ENCODE assay signal across 1 cellular context in the genomic region with DNA sequence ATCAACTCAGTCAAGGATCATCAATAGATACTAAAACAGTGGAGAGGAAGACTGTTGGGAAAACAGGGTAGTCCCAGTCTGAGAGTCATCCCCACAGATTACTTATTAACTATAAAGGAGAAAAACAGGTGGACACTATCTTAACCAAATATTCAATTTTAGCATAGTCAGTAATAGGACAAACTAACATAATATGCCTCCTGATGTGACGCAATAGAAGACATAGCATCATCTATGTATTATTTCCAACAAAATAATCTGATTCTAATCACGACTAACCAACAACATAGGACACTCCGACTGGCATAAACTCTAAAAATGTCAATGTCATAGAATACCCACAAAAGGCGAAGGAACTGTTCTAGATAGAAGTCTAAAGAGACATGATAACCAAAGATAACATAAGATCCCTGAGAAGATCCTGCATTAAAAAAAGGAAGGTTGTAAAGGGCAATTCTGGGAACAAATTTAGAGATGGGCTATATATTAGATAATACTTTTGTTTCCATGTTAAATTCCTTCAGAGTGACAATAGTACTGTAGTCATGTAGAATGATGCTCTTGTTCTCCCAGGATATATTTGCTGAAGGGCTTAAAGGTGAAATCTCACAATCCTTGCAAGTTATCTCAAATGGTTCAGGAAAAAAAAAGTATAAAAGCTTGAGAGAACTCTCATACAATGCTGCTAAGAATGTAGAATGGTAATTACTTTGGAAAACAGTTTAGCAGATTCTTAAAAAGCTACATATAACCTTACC.
A peak's percentile ranks its signal among the peaks of the same experiment; 100 is the strongest.
TF ChIP-seq lines count a peak whose summit lies in the region.

No MANE protein-coding gene starts in this region.

TF ChIP-seq in liver, 16 proteins besides CTCF, POLR2A, EP300 and RAD21:
- TF ChIP-seq, protein P1, sequence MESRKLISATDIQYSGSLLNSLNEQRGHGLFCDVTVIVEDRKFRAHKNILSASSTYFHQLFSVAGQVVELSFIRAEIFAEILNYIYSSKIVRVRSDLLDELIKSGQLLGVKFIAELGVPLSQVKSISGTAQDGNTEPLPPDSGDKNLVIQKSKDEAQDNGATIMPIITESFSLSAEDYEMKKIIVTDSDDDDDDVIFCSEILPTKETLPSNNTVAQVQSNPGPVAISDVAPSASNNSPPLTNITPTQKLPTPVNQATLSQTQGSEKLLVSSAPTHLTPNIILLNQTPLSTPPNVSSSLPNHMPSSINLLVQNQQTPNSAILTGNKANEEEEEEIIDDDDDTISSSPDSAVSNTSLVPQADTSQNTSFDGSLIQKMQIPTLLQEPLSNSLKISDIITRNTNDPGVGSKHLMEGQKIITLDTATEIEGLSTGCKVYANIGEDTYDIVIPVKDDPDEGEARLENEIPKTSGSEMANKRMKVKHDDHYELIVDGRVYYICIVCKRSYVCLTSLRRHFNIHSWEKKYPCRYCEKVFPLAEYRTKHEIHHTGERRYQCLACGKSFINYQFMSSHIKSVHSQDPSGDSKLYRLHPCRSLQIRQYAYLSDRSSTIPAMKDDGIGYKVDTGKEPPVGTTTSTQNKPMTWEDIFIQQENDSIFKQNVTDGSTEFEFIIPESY (IDR thresholded peaks at IDR 0.05), result no peak
- TF ChIP-seq RXRA (IDR thresholded peaks at IDR 0.05) (peak; percentile 26 to 57), HNF4A (conservative IDR thresholded peaks at IDR 0.05) (peak; percentile 55 to 63), FOXA2 (IDR thresholded peaks at IDR 0.05) (no peak), GABPA (IDR thresholded peaks at IDR 0.05 in 1 of 2, conservative IDR thresholded peaks at IDR 0.05 in 1 of 2) (peak in 1 of 2 donors; percentile 8), HNF4G (IDR thresholded peaks at IDR 0.05) (no peak), FOXA1 (IDR thresholded peaks at IDR 0.05) (no peak), EGR1 (IDR thresholded peaks at IDR 0.05; ENCODE audit: low read depth in 2 of 2) (no peak), SP1 (IDR thresholded peaks at IDR 0.05) (peak; percentile 44), TAF1 (conservative IDR thresholded peaks at IDR 0.05) (peak; percentile 21), NR2F2 (IDR thresholded peaks at IDR 0.05) (no peak), YY1 (IDR thresholded peaks at IDR 0.05) (peak; percentile 33), JUND (IDR thresholded peaks at IDR 0.05) (peak in 1 of 2 donors; percentile 45)
- TF ChIP-seq, protein P2, sequence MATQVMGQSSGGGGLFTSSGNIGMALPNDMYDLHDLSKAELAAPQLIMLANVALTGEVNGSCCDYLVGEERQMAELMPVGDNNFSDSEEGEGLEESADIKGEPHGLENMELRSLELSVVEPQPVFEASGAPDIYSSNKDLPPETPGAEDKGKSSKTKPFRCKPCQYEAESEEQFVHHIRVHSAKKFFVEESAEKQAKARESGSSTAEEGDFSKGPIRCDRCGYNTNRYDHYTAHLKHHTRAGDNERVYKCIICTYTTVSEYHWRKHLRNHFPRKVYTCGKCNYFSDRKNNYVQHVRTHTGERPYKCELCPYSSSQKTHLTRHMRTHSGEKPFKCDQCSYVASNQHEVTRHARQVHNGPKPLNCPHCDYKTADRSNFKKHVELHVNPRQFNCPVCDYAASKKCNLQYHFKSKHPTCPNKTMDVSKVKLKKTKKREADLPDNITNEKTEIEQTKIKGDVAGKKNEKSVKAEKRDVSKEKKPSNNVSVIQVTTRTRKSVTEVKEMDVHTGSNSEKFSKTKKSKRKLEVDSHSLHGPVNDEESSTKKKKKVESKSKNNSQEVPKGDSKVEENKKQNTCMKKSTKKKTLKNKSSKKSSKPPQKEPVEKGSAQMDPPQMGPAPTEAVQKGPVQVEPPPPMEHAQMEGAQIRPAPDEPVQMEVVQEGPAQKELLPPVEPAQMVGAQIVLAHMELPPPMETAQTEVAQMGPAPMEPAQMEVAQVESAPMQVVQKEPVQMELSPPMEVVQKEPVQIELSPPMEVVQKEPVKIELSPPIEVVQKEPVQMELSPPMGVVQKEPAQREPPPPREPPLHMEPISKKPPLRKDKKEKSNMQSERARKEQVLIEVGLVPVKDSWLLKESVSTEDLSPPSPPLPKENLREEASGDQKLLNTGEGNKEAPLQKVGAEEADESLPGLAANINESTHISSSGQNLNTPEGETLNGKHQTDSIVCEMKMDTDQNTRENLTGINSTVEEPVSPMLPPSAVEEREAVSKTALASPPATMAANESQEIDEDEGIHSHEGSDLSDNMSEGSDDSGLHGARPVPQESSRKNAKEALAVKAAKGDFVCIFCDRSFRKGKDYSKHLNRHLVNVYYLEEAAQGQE (IDR thresholded peaks at IDR 0.05), result no peak
- TF ChIP-seq, protein P3, sequence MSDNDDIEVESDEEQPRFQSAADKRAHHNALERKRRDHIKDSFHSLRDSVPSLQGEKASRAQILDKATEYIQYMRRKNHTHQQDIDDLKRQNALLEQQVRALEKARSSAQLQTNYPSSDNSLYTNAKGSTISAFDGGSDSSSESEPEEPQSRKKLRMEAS (IDR thresholded peaks at IDR 0.05), result peak; percentile 48
- TF ChIP-seq, protein P4, sequence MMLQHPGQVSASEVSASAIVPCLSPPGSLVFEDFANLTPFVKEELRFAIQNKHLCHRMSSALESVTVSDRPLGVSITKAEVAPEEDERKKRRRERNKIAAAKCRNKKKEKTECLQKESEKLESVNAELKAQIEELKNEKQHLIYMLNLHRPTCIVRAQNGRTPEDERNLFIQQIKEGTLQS (IDR thresholded peaks at IDR 0.05), result no peak
